ENCODE assay signal across 1 cellular context in genomic region chr9:101098392-101098791, GRCh38.
TF ChIP-seq lines count a peak whose summit lies in the region.

No MANE protein-coding gene starts in this region.

TF ChIP-seq in H1, 55 proteins besides CTCF, POLR2A, EP300 and RAD21:
- TF ChIP-seq RXRA (IDR thresholded peaks at IDR 0.05; ENCODE audit: insufficient read depth, low read depth, low read length) (no peak), NANOG (IDR thresholded peaks at IDR 0.05; ENCODE audit: insufficient read depth, low read depth, low read length, poor library complexity, severe bottlenecking) (peak; percentile 87)
